ENCODE assay signal across 9 cellular contexts in the genomic region with DNA sequence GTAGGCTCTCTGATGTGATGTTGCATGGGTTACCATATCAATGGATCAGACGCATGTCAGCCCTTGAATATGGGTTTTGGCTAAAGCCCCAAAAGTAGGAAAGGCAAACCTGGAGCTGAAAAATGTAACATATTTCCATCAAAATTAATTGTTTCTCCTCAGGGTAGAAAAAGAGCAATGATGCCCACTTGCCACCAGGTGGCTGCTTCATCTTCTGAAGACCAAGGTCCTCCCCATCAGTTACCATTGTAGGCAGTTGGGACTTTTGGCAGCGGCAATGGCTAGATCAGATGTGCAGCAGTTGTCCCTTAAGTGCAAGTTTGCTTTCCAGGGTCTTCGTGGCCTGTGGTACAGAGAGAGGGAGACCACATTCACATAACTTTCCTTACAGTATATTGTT.
DNase-seq lines count a peak whose midpoint lies in the region; ATAC-seq and TF ChIP-seq lines count a peak whose summit lies in the region.
"Had no signal": no experiment of that assay in that cellular context is flagged by ENCODE, and none has a peak within 500 bp of the region (broad histone marks: within the 10 kb centered on the region; RNA-seq: fewer than 3 reads in every experiment).

No MANE protein-coding gene starts in this region.

- H4K20me1 ChIP-seq in GM23338 (replicated peaks; ENCODE audit: insufficient read depth) = no peaks in the 10 kb centered on the region

- H3K79me2 ChIP-seq in GM23338 (replicated peaks; ENCODE audit: insufficient read depth) = no peaks in the 10 kb centered on the region

- H3K36me3 Mint-ChIP-seq in GM23338 (ENCODE audit: low read depth) = no peaks in the 10 kb centered on the region; the same call in 2 of the 3 replicates

- H3K9me2 ChIP-seq in GM23338 (ENCODE audit: insufficient read depth) = no peaks in the 10 kb centered on the region

- no peaks in the 10 kb centered on the region for H3K4me1 ChIP-seq in heart left ventricle
- H3K4me1 ChIP-seq in GM23338 (ENCODE audit: insufficient read depth) = no peaks in the 10 kb centered on the region
- H3K4me1 ChIP-seq in right lobe of liver = no peaks in the 10 kb centered on the region
- H3K4me1 ChIP-seq in effector memory CD4-positive, alpha-beta T cell (ENCODE audit: control insufficient read depth, insufficient read depth, low read length, poor library complexity, severe bottlenecking) = no peaks in the 10 kb centered on the region

- H3K4me3 ChIP-seq in heart left ventricle = no peak overlapping the region
- H3K4me3 ChIP-seq in GM23338 = no peak overlapping the region
- H3K4me3 ChIP-seq in Jurkat, Clone E6-1 (ENCODE audit: low read length) = no peak overlapping the region
- H3K4me3 ChIP-seq in right lobe of liver = no peak overlapping the region
- H3K4me3 ChIP-seq in effector memory CD4-positive, alpha-beta T cell (ENCODE audit: insufficient read depth, low read depth, low read length, poor library complexity, severe bottlenecking) = no peak overlapping the region

- H3K9me3 ChIP-seq in heart left ventricle (no peaks in the 10 kb centered on the region), right lobe of liver (no peaks in the 10 kb centered on the region)
- H3K9me3 ChIP-seq in effector memory CD4-positive, alpha-beta T cell (ENCODE audit: control insufficient read depth, low read length) = no peaks in the 10 kb centered on the region

- TF ChIP-seq POLR2A in heart left ventricle (IDR thresholded peaks at IDR 0.05) (no peak), right lobe of liver (IDR thresholded peaks at IDR 0.05) (no peak)

- no peak overlapping the region for H3K4me3 Mint-ChIP-seq in GM23338
- H3K4me3 Mint-ChIP-seq: stimulated activated naive CD8-positive, alpha-beta T cell treated with anti-CD3 and anti-CD28 coated beads, Interleukin-15, amount 100 ng/mL, for 72 hours had no signal

- peak overlapping the region; percentile 6 for H2AFZ ChIP-seq in GM23338

- intact Hi-C loops in heart left ventricle (cut with DNase I) = no loop called here
- intact Hi-C loops in cardiac septum (cut with DNase I) = loop anchor here (10.0 kb wide), 1 partner anchor 486 kb away; no protein-coding TSS in a partner anchor
- intact Hi-C loops in right lobe of liver (cut with DNase I) = no loop called here

- peaks cover 3% of the 10 kb centered on the region; the same call in 2 of the 3 replicates for H3K4me1 Mint-ChIP-seq in GM23338
- H3K4me1 Mint-ChIP-seq: stimulated activated naive CD8-positive, alpha-beta T cell treated with anti-CD3 and anti-CD28 coated beads, Interleukin-15, amount 100 ng/mL, for 72 hours had no signal

- WGBS in heart left ventricle, 4 donors = 65 to 73% (median 67%) methylated on average over 3 of the region's 3 CpGs
- WGBS in right lobe of liver (ENCODE audit: insufficient coverage, low coverage, low lambda C conversion rate, missing lambda C conversion rate) = 36% methylated on average over 3 of the region's 3 CpGs

- no peaks in the 10 kb centered on the region for H3K36me3 ChIP-seq in heart left ventricle
- H3K36me3 ChIP-seq in GM23338 (ENCODE audit: insufficient read depth) = no peaks in the 10 kb centered on the region
- no peaks in the 10 kb centered on the region for H3K36me3 ChIP-seq in right lobe of liver
- H3K36me3 ChIP-seq in effector memory CD4-positive, alpha-beta T cell (ENCODE audit: control insufficient read depth, insufficient read depth, low read length) = no peaks in the 10 kb centered on the region

- DNase-seq in heart left ventricle (no peak), cardiac septum (ENCODE audit: low spot score) (no peak), GM23338 (ENCODE audit: low spot score) (peak; percentile 75), amniotic epithelial cell (ENCODE audit: low read depth) (peak; percentile 23), right lobe of liver (peak in 1 of 3 donors; percentile 25), middle frontal gyrus (ENCODE audit: extremely low spot score, low spot score) (no peak)
- peak; percentile 22 for DNase-seq in Jurkat, Clone E6-1 (ENCODE audit: low read depth, low spot score)
- DNase-seq in effector memory CD4-positive, alpha-beta T cell = no peak

- H3K27ac ChIP-seq in heart left ventricle (no peak overlapping the region), GM23338 (ENCODE audit: low read depth) (no peak overlapping the region), right lobe of liver (no peak overlapping the region)
- H3K27ac ChIP-seq in effector memory CD4-positive, alpha-beta T cell (ENCODE audit: insufficient read depth, low read length, poor library complexity, severe bottlenecking) = no peak overlapping the region

- H3K9me3 Mint-ChIP-seq in GM23338 = no peaks in the 10 kb centered on the region
- H3K9me3 Mint-ChIP-seq: stimulated activated naive CD8-positive, alpha-beta T cell treated with anti-CD3 and anti-CD28 coated beads, Interleukin-15, amount 100 ng/mL, for 72 hours had no signal

- H3K27me3 ChIP-seq in heart left ventricle (no peaks in the 10 kb centered on the region), GM23338 (ENCODE audit: insufficient read depth) (no peaks in the 10 kb centered on the region), right lobe of liver (no peaks in the 10 kb centered on the region)
- H3K27me3 ChIP-seq in effector memory CD4-positive, alpha-beta T cell (replicated peaks; ENCODE audit: control insufficient read depth, insufficient read depth, low read length, poor library complexity, severe bottlenecking) = no peaks in the 10 kb centered on the region

- no peaks in the 10 kb centered on the region for H3K27me3 Mint-ChIP-seq in GM23338 (ENCODE audit: insufficient read depth, low read depth, poor library complexity)

- H3F3A ChIP-seq in GM23338 (replicated peaks; ENCODE audit: low read depth) = no peaks in the 10 kb centered on the region

- H3K27ac Mint-ChIP-seq in GM23338 = no peak overlapping the region
- H3K27ac Mint-ChIP-seq: stimulated activated naive CD8-positive, alpha-beta T cell treated with anti-CD3 and anti-CD28 coated beads, Interleukin-15, amount 100 ng/mL, for 72 hours had no signal

- H3K4me2 ChIP-seq in GM23338 = no peak overlapping the region

- peak in 9 of 12 donors; percentile 11 to 39 (median 21) for TF ChIP-seq CTCF in heart left ventricle (IDR thresholded peaks at IDR 0.05)
- peak; percentile 72 to 78 for TF ChIP-seq CTCF in GM23338 (conservative IDR thresholded peaks at IDR 0.05; ENCODE audit: low read depth in 2 of 2)
- peak; percentile 43 to 47 (median 44) for TF ChIP-seq CTCF in right lobe of liver (IDR thresholded peaks at IDR 0.05)

- ATAC-seq in heart left ventricle (no peak), GM23338 (peak; percentile 74), right lobe of liver (peak; percentile 63 to 74 (median 72))
- ATAC-seq: stimulated activated naive CD8-positive, alpha-beta T cell treated with anti-CD3 and anti-CD28 coated beads, Interleukin-15, amount 100 ng/mL, for 72 hours had no signal

TF ChIP-seq in GM23338, 12 proteins besides CTCF, POLR2A, EP300 and RAD21 (continues in another document):
- no peak for TF ChIP-seq JUNB (IDR thresholded peaks at IDR 0.05; ENCODE audit: unreplicated experiment)

Comparison
In these comparisons a context has a peak if more than half of its experiments do, and no peak if none do; other contexts are left out.
1. ATAC-seq: peak in GM23338 (single experiment) and right lobe of liver (4 of 4); none in heart left ventricle (0 of 4).
2. DNase-seq: peak in GM23338 (single experiment), Jurkat, Clone E6-1 (single experiment) and amniotic epithelial cell (single experiment); none in heart left ventricle (0 of 5), cardiac septum (single experiment), effector memory CD4-positive, alpha-beta T cell (0 of 3) and middle frontal gyrus (single experiment).
3. CTCF ChIP-seq: peak in every context shown above with its lines; median percentile 75 in GM23338; 44 in right lobe of liver; 21 in heart left ventricle.